In genomic region chr3:4722103-4722502, GRCh38 we compare ENCODE assay signal across 9 cellular contexts.
DNase-seq lines count a peak whose midpoint lies in the region; FAIRE-seq and TF ChIP-seq lines count a peak whose summit lies in the region.
"Had no signal": no experiment of that assay in that cellular context is flagged by ENCODE, and none has a peak within 500 bp of the region (broad histone marks: within the 10 kb centered on the region; RNA-seq: fewer than 3 reads in every experiment).

No MANE protein-coding gene starts in this region.

- no peak overlapping the region for H3K4me3 ChIP-seq in astrocyte (ENCODE audit: insufficient read depth, low read depth, low read length)
- no peak overlapping the region for H3K4me3 ChIP-seq in stomach smooth muscle (ENCODE audit: low read length in 2 of 2)
- H3K4me3 ChIP-seq: BLaER1 had no signal

- H3K27ac ChIP-seq in astrocyte (ENCODE audit: low read depth, low read length) (peak overlapping the region; percentile 89), stomach smooth muscle (ENCODE audit: low read length) (peak overlapping the region; percentile 18)
- H3K27ac ChIP-seq: BLaER1 had no signal

- DNase-seq in DMS 273 (lab: John Stamatoyannopoulos, UW; ENCODE audit: unreplicated experiment) (peak; percentile 48), DMS 273 treated with DMSO at 0.1 percent for 48 hours (lab: John Stamatoyannopoulos, UW) (no peak), HEK293T (ENCODE audit: extremely low spot score) (peak; percentile 21), NCI-H748 treated with DMSO at 0.1 percent for 48 hours (lab: John Stamatoyannopoulos, UW) (peak; percentile 51), astrocyte (ENCODE audit: low read depth) (peak; percentile 77), iris pigment epithelial cell (ENCODE audit: low read depth) (peak; percentile 85), T1000 (lab: John Stamatoyannopoulos, UW) (no peak)

- H3K9ac ChIP-seq in astrocyte (ENCODE audit: low read length) (peak overlapping the region; percentile 53), stomach smooth muscle (ENCODE audit: low read length in 2 of 2) (peak overlapping the region in 1 of 2 donors; percentile 57)
- H3K9ac ChIP-seq: BLaER1 had no signal

- H3K27ac Mint-ChIP-seq in astrocyte (ENCODE audit: unreplicated experiment) = peak overlapping the region; percentile 90

- H2AFZ ChIP-seq in astrocyte (ENCODE audit: low read depth, low read length) = no peak overlapping the region

- CTCF ChIA-PET in HEK293T (lab: Yijun Ruan, JAX) = interaction anchor here (0.7 to 0.8 kb wide), 2 partner anchors 63 to 254 kb away, joined by 3 read pairs; no protein-coding TSS in a partner anchor

- POLR2A ChIA-PET in HEK293T (lab: Yijun Ruan, JAX) = no interaction called here

- H3K9me3 ChIP-seq in astrocyte (ENCODE audit: insufficient read depth, low read depth, low read length) (no peaks in the 10 kb centered on the region), stomach smooth muscle (ENCODE audit: control insufficient read depth in 2 of 2, low read length in 2 of 2) (no peaks in the 10 kb centered on the region)
- H3K9me3 ChIP-seq: BLaER1 had no signal

- peak overlapping the region; percentile 75 for H3K4me2 ChIP-seq in astrocyte (ENCODE audit: low read length)
- H3K4me2 ChIP-seq: BLaER1 had no signal

- H3K27me3 ChIP-seq in astrocyte (ENCODE audit: insufficient read depth, low read length) (no peaks in the 10 kb centered on the region), stomach smooth muscle (ENCODE audit: control insufficient read depth in 1 of 2, insufficient read depth in 2 of 2, low read length in 2 of 2) (no peaks in the 10 kb centered on the region)
- H3K27me3 ChIP-seq: BLaER1 had no signal

- H3K9me3 Mint-ChIP-seq in astrocyte (ENCODE audit: unreplicated experiment) = peaks cover 2% of the 10 kb centered on the region

- H4K20me1 ChIP-seq in astrocyte (ENCODE audit: insufficient read depth, low read length) = no peaks in the 10 kb centered on the region
- H4K20me1 ChIP-seq: BLaER1 had no signal

- no peak for TF ChIP-seq CTCF in astrocyte (IDR thresholded peaks at IDR 0.05; ENCODE audit: insufficient read depth, low read depth, low read length)

- H3K4me1 ChIP-seq in astrocyte (ENCODE audit: insufficient read depth, low read length) (peaks cover 43% of the 10 kb centered on the region), stomach smooth muscle (ENCODE audit: control insufficient read depth, insufficient read depth, low read length) (peaks cover 27% of the 10 kb centered on the region)

- H3K27me3 Mint-ChIP-seq in astrocyte (ENCODE audit: low read depth, unreplicated experiment) = no peaks in the 10 kb centered on the region

- H3K4me1 Mint-ChIP-seq in astrocyte (ENCODE audit: low read depth, unreplicated experiment) = peaks cover 58% of the 10 kb centered on the region

- H3K36me3 Mint-ChIP-seq in astrocyte (ENCODE audit: low read depth, unreplicated experiment) = no peaks in the 10 kb centered on the region

- H3K79me2 ChIP-seq in astrocyte (ENCODE audit: insufficient read depth, low read length) = no peaks in the 10 kb centered on the region

- FAIRE-seq in astrocyte (lab: Jason Lieb, UNC) = no peak

- H3K4me3 Mint-ChIP-seq in astrocyte (ENCODE audit: unreplicated experiment) = no peak overlapping the region

- no peaks in the 10 kb centered on the region for H3K36me3 ChIP-seq in astrocyte (ENCODE audit: insufficient read depth, low read length)
- H3K36me3 ChIP-seq in stomach smooth muscle (ENCODE audit: control insufficient read depth in 2 of 2, insufficient read depth in 2 of 2, low read length in 2 of 2) = peaks cover 0 to 7% of the 10 kb centered on the region in 2 donors

TF ChIP-seq in HEK293T, 16 proteins besides CTCF, POLR2A, EP300 and RAD21:
- TF ChIP-seq FOXA1 (IDR thresholded peaks at IDR 0.05) = no peak
- no peak for TF ChIP-seq ARNT (IDR thresholded peaks at IDR 0.05)
- TF ChIP-seq PKNOX1 (IDR thresholded peaks at IDR 0.05) = no peak
- no peak for TF ChIP-seq ZNF384 (IDR thresholded peaks at IDR 0.05)
- TF ChIP-seq FOXK2 (IDR thresholded peaks at IDR 0.05) = no peak
- no peak for TF ChIP-seq CTBP1 (IDR thresholded peaks at IDR 0.05; ENCODE audit: borderline replicate concordance)
- no peak for TF ChIP-seq ELF4 (IDR thresholded peaks at IDR 0.05)
- no peak for TF ChIP-seq HDGF (IDR thresholded peaks at IDR 0.05; ENCODE audit: borderline replicate concordance)
- no peak for TF ChIP-seq SUZ12 (IDR thresholded peaks at IDR 0.05)
- TF ChIP-seq BHLHE40 (IDR thresholded peaks at IDR 0.05; ENCODE audit: borderline replicate concordance) = no peak
- TF ChIP-seq NFRKB (IDR thresholded peaks at IDR 0.05) = no peak
- TF ChIP-seq LEF1 (IDR thresholded peaks at IDR 0.05; ENCODE audit: borderline replicate concordance) = no peak
- TF ChIP-seq L3MBTL2 (conservative IDR thresholded peaks at IDR 0.05) = no peak
- TF ChIP-seq SP1 (IDR thresholded peaks at IDR 0.05) = no peak
- TF ChIP-seq TARDBP (IDR thresholded peaks at IDR 0.05) = no peak
- no peak for TF ChIP-seq FOXM1 (IDR thresholded peaks at IDR 0.05; ENCODE audit: borderline replicate concordance)

Comparison
In these comparisons a context has a peak if more than half of its experiments do, and no peak if none do; other contexts are left out.
1. DNase-seq: peak in DMS 273 (single experiment), HEK293T (single experiment), NCI-H748 treated with DMSO at 0.1 percent for 48 hours (single experiment), astrocyte (single experiment) and iris pigment epithelial cell (single experiment); none in DMS 273 treated with DMSO at 0.1 percent for 48 hours (single experiment) and T1000 (single experiment).